32 cellular contexts compared by ENCODE assay signal in genomic region chr15:63672775-63673174, GRCh38.
DNase-seq lines count a peak whose midpoint lies in the region; ATAC-seq, FAIRE-seq and TF ChIP-seq lines count a peak whose summit lies in the region.
"Had no signal": no experiment of that assay in that cellular context is flagged by ENCODE, and none has a peak within 500 bp of the region (broad histone marks: within the 10 kb centered on the region; RNA-seq: fewer than 3 reads in every experiment).

No MANE protein-coding gene starts in this region.

- intact Hi-C loops in natural killer cell (cut with micrococcal nuclease) (no loop called here), adrenal gland (cut with DNase I) (no loop called here)

- no peak for TF ChIP-seq POLR2A in adrenal gland (IDR thresholded peaks at IDR 0.05)

- no peak for DNase-seq in activated T-cell treated with anti-CD3 and anti-CD28 coated beads, Interleukin-2, amount 50 U/mL, for 72 hours
- no peak for DNase-seq in activated T-cell treated with anti-CD3 and anti-CD28 coated beads, Interleukin-2, amount 50 U/mL, for 1 hour
- no peak for DNase-seq in activated naive CD8-positive, alpha-beta T cell treated with anti-CD3 and anti-CD28 coated beads for 36 hours
- DNase-seq in natural killer cell, result no peak
- no peak for DNase-seq in adrenal gland
- DNase-seq: activated CD4-positive, alpha-beta T cell treated with anti-CD3 and anti-CD28 coated beads for 1 hour; body of pancreas; C1 segment of cervical spinal cord; dorsolateral prefrontal cortex; GOT3; kidney glomerular epithelial cell; midbrain; MV-4-11; naive B cell; NCI-H1436; NCI-H2081; NCI-H2227 treated with DMSO at 0.1 percent for 48 hours; NCI-H526 treated with DMSO at 0.1 percent for 48 hours; occipital lobe; psoas muscle; Right ventricle myocardium superior; stimulated activated CD4-positive, alpha-beta T cell treated with anti-CD3 and anti-CD28 coated beads, Interleukin-4, amount 100 ng/mL, for 4 hours; substantia nigra; trophoblast cell had no signal

- no peak overlapping the region for H3K27ac ChIP-seq in adrenal gland
- H3K27ac ChIP-seq: body of pancreas, gastroesophageal sphincter, hepatocyte, psoas muscle had no signal

- FAIRE-seq in G401.6 (lab: Jason Lieb, UNC), result peak; percentile 39
- FAIRE-seq: endothelial cell of umbilical vein had no signal

- peaks cover 3 to 58% of the 10 kb centered on the region in 2 donors for H3K36me3 ChIP-seq in adrenal gland (replicated peaks in 1 of 2)

- no peak overlapping the region for H3K4me3 Mint-ChIP-seq in activated T-cell treated with anti-CD3 and anti-CD28 coated beads, Interleukin-2, amount 50 U/mL, for 72 hours
- H3K4me3 Mint-ChIP-seq in activated naive CD8-positive, alpha-beta T cell treated with anti-CD3 and anti-CD28 coated beads for 36 hours, result no peak overlapping the region
- H3K4me3 Mint-ChIP-seq in natural killer cell, result no peak overlapping the region
- H3K4me3 Mint-ChIP-seq: naive B cell had no signal

- peak overlapping the region; percentile 56 for H3K27ac Mint-ChIP-seq in activated T-cell treated with anti-CD3 and anti-CD28 coated beads, Interleukin-2, amount 50 U/mL, for 72 hours
- peak overlapping the region; percentile 31 for H3K27ac Mint-ChIP-seq in activated naive CD8-positive, alpha-beta T cell treated with anti-CD3 and anti-CD28 coated beads for 36 hours
- H3K27ac Mint-ChIP-seq in natural killer cell, result peak overlapping the region; percentile 72 to 77

- no peaks in the 10 kb centered on the region for H3K27me3 Mint-ChIP-seq in activated T-cell treated with anti-CD3 and anti-CD28 coated beads, Interleukin-2, amount 50 U/mL, for 72 hours (ENCODE audit: low read depth)
- no peaks in the 10 kb centered on the region for H3K27me3 Mint-ChIP-seq in activated naive CD8-positive, alpha-beta T cell treated with anti-CD3 and anti-CD28 coated beads for 36 hours
- H3K27me3 Mint-ChIP-seq in natural killer cell (ENCODE audit: low read depth in 2 of 2), result no peaks in the 10 kb centered on the region
- H3K27me3 Mint-ChIP-seq: naive B cell had no signal

- no peaks in the 10 kb centered on the region for H3K9me3 ChIP-seq in adrenal gland (replicated peaks in 1 of 3)
- H3K9me3 ChIP-seq: body of pancreas, gastroesophageal sphincter, psoas muscle had no signal

- no peaks in the 10 kb centered on the region for H3K4me1 ChIP-seq in adrenal gland (replicated peaks in 1 of 2)
- H3K4me1 ChIP-seq: gastroesophageal sphincter, psoas muscle had no signal

- no peak for TF ChIP-seq CTCF in natural killer cell (IDR thresholded peaks at IDR 0.05)
- no peak for TF ChIP-seq CTCF in adrenal gland (IDR thresholded peaks at IDR 0.05)

- H3K9me3 Mint-ChIP-seq in activated T-cell treated with anti-CD3 and anti-CD28 coated beads, Interleukin-2, amount 50 U/mL, for 72 hours, result no peaks in the 10 kb centered on the region
- peaks cover 1% of the 10 kb centered on the region for H3K9me3 Mint-ChIP-seq in activated naive CD8-positive, alpha-beta T cell treated with anti-CD3 and anti-CD28 coated beads for 36 hours
- H3K9me3 Mint-ChIP-seq in natural killer cell, result no peaks in the 10 kb centered on the region
- H3K9me3 Mint-ChIP-seq: naive B cell had no signal

- no peak overlapping the region for H3K4me3 ChIP-seq in adrenal gland
- H3K4me3 ChIP-seq: body of pancreas, dorsolateral prefrontal cortex, gastroesophageal sphincter, hepatocyte, psoas muscle had no signal

- peaks cover 11 to 29% of the 10 kb centered on the region in 2 donors for H3K36me3 Mint-ChIP-seq in activated T-cell treated with anti-CD3 and anti-CD28 coated beads, Interleukin-2, amount 50 U/mL, for 72 hours (ENCODE audit: insufficient read depth in 2 of 2)
- H3K36me3 Mint-ChIP-seq in activated naive CD8-positive, alpha-beta T cell treated with anti-CD3 and anti-CD28 coated beads for 36 hours, result peaks cover 49% of the 10 kb centered on the region
- peaks cover 20% of the 10 kb centered on the region for H3K36me3 Mint-ChIP-seq in natural killer cell

- no peaks in the 10 kb centered on the region for H3K27me3 ChIP-seq in adrenal gland
- H3K27me3 ChIP-seq: body of pancreas, dorsolateral prefrontal cortex, gastroesophageal sphincter, hepatocyte had no signal

- H3K4me1 Mint-ChIP-seq in activated T-cell treated with anti-CD3 and anti-CD28 coated beads, Interleukin-2, amount 50 U/mL, for 72 hours (ENCODE audit: low read depth), result peaks cover 46% of the 10 kb centered on the region
- H3K4me1 Mint-ChIP-seq in activated naive CD8-positive, alpha-beta T cell treated with anti-CD3 and anti-CD28 coated beads for 36 hours, result peaks cover 42% of the 10 kb centered on the region
- H3K4me1 Mint-ChIP-seq in natural killer cell, result peaks cover 36 to 39% of the 10 kb centered on the region in 2 donors

- peak; percentile 69 to 70 for ATAC-seq in activated T-cell treated with anti-CD3 and anti-CD28 coated beads, Interleukin-2, amount 50 U/mL, for 72 hours (replicated peaks in 1 of 2)
- ATAC-seq in natural killer cell (peak in 1 of 3 donors; percentile 21), GM19397 (IDR thresholded peaks at IDR 0.05; ENCODE audit: unreplicated experiment) (no peak), GM21515 (IDR thresholded peaks at IDR 0.05; ENCODE audit: unreplicated experiment) (no peak)
- ATAC-seq: body of pancreas, gastroesophageal sphincter, Panc1, psoas muscle, SK-N-SH treated with all-trans-retinoic acid at 6 μM for 48 hours had no signal

Comparison
In these comparisons a context has a peak if more than half of its experiments do, and no peak if none do; other contexts are left out.
1. ATAC-seq: peak in activated T-cell treated with anti-CD3 and anti-CD28 coated beads, Interleukin-2, amount 50 U/mL, for 72 hours (2 of 2); none in GM19397 (single experiment) and GM21515 (single experiment).
2. Peak in every context shown above with its lines, with median percentiles within 50 percentile points of each other: H3K27ac Mint-ChIP-seq.